16 cellular contexts compared by ENCODE assay signal in the genomic region with DNA sequence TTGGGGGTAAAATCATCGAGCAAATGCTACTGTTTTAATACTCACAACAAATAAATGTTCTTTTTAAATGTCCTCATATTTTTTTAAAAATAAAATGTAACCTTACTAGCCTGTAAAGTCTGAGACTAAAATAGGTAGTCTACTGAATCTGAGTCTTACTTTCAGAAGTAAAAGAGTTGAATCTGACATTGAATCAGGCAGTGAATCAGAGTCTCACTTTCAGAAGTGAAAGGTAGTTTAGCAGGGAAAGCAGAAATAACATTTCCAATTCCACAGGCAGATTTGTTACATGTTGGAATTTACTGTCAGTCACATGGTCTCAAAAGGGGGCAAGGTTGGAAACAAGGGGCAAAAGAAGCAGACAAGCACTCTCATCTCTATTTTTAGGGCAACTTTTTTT.
DNase-seq lines count a peak whose midpoint lies in the region; ATAC-seq lines count a peak whose summit lies in the region.
"Had no signal": no experiment of that assay in that cellular context is flagged by ENCODE, and none has a peak within 500 bp of the region (broad histone marks: within the 10 kb centered on the region; RNA-seq: fewer than 3 reads in every experiment).

No MANE protein-coding gene starts in this region.

- H3K4me3 ChIP-seq in endocrine pancreas (ENCODE audit: control insufficient read depth, insufficient read depth, low read length), result peak overlapping the region; percentile 29
- H3K4me3 ChIP-seq: gastrocnemius medialis, HAP-1, ovary, spleen had no signal

- H3K9ac ChIP-seq in endocrine pancreas (ENCODE audit: control insufficient read depth, insufficient read depth, low read length), result no peak overlapping the region

- DNase-seq in NCI-H2227 (lab: John Stamatoyannopoulos, UW; ENCODE audit: unreplicated experiment), result no peak
- DNase-seq in retina, result no peak
- no peak for DNase-seq in DMS114 treated with DMSO at 0.1 percent for 48 hours (lab: John Stamatoyannopoulos, UW; ENCODE audit: unreplicated experiment)
- DNase-seq in NK-92 (lab: John Stamatoyannopoulos, UW; ENCODE audit: unreplicated experiment), result no peak
- DNase-seq: gastrocnemius medialis, midbrain, NCI-H2081, ovary, Right ventricle myocardium superior, spleen, substantia nigra had no signal

- peak; percentile 60 for ATAC-seq in GM18909 (IDR thresholded peaks at IDR 0.05; ENCODE audit: poor library complexity, unreplicated experiment)
- peak; percentile 68 for ATAC-seq in GM21526 (IDR thresholded peaks at IDR 0.05; ENCODE audit: low FRiP score, unreplicated experiment)
- ATAC-seq in HG03066 (IDR thresholded peaks at IDR 0.05; ENCODE audit: low read depth, unreplicated experiment), result peak; percentile 66
- ATAC-seq: gastrocnemius medialis had no signal

- H3K4me1 ChIP-seq in endocrine pancreas (ENCODE audit: control insufficient read depth, insufficient read depth, low read length), result peaks cover 56% of the 10 kb centered on the region
- H3K4me1 ChIP-seq: HAP-1, spleen had no signal

- H3K27me3 ChIP-seq in endocrine pancreas (ENCODE audit: control insufficient read depth, insufficient read depth, low read length), result no peaks in the 10 kb centered on the region
- H3K27me3 ChIP-seq: gastrocnemius medialis, ovary, spleen had no signal

- no peaks in the 10 kb centered on the region for H3K9me3 ChIP-seq in endocrine pancreas (ENCODE audit: control insufficient read depth, low read length)
- H3K9me3 ChIP-seq: gastrocnemius medialis, HAP-1, ovary, spleen had no signal

- H3K36me3 ChIP-seq in endocrine pancreas (ENCODE audit: control insufficient read depth, insufficient read depth, low read length), result no peaks in the 10 kb centered on the region
- H3K36me3 ChIP-seq: HAP-1, ovary had no signal
